13 cellular contexts compared by ENCODE assay signal in the genomic region with DNA sequence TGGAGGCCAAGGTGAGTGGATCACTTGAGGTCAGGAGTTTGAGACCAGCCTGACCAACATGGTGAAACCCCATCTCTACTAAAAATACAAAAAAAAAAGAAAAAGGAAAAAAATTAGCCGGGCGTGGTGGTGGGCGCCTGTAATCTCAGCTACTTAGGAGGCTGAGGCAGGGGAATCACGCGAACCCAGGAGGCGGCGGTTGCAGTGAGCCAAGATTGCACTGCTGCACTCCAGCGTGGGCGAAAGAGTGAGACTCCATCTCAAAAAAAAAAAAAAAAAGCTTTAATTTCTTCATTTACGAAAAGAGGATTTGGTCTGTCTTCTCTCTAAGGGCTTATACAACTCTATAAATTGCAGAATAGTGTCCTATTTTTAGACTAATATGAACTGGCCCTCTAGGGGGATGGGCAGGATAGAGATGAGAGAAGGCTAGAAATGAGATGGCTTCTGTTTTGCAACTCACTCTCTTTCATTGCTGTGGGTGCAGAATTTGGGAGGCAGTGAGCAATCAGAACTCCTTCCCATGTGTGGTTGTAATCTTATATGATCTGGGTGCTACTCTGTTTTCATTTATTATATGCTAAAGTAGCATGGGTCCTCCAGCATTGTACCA. TPM values are rescaled to one million over a fixed set of nuclear protein-coding genes. Genes with fewer than 3 reads are reported as not detected.
DNase-seq lines count a peak whose midpoint lies in the region; ATAC-seq and TF ChIP-seq lines count a peak whose summit lies in the region.
"Had no signal": no experiment of that assay in that cellular context is flagged by ENCODE, and none has a peak within 500 bp of the region (broad histone marks: within the 10 kb centered on the region; RNA-seq: fewer than 3 reads in every experiment).

No MANE protein-coding gene starts in this region.

- H3K27ac ChIP-seq in A673 (ENCODE audit: low read depth, low read length, poor library complexity, severe bottlenecking) (peak overlapping the region; percentile 56), GM23338 (ENCODE audit: low read depth) (peak overlapping the region; percentile 26)
- H3K27ac ChIP-seq: C4-2B, KMS-11 had no signal

- H2AFZ ChIP-seq in GM23338: no peak overlapping the region

- CTCF ChIA-PET in A673 (lab: Charles Lee): interaction anchor here (1.3 kb wide), 1 partner anchor 11 kb away, joined by 3 read pairs; the partner anchor contains the start of gene MAML2

- H3K36me3 ChIP-seq in A673 (ENCODE audit: insufficient read depth, low read length, poor library complexity, severe bottlenecking) (no peaks in the 10 kb centered on the region), GM23338 (ENCODE audit: insufficient read depth) (no peaks in the 10 kb centered on the region)

- H3K4me2 ChIP-seq in GM23338: peak overlapping the region; percentile 0
- H3K4me2 ChIP-seq: KMS-11 had no signal

- H3K4me1 ChIP-seq in A673 (ENCODE audit: insufficient read depth, low read length, poor library complexity, severe bottlenecking) (peaks cover 70% of the 10 kb centered on the region), GM23338 (ENCODE audit: insufficient read depth) (peaks cover 79% of the 10 kb centered on the region)

- POLR2A ChIA-PET in A673 (lab: Charles Lee; ENCODE audit: low non-redundant PET): no interaction called here

- H3K4me1 Mint-ChIP-seq in GM23338 (peaks cover 68% of the 10 kb centered on the region), nephron (peaks cover 61% of the 10 kb centered on the region)
- peaks cover 58% of the 10 kb centered on the region for H3K4me1 Mint-ChIP-seq in central memory CD8-positive, alpha-beta T cell

- no peaks in the 10 kb centered on the region for H3K9me3 ChIP-seq in A673 (ENCODE audit: low read depth, low read length, poor library complexity, severe bottlenecking)

- H3K9me3 Mint-ChIP-seq in GM23338 (no peaks in the 10 kb centered on the region), nephron (no peaks in the 10 kb centered on the region)
- H3K9me3 Mint-ChIP-seq in central memory CD8-positive, alpha-beta T cell: no peaks in the 10 kb centered on the region

- peaks cover 60% of the 10 kb centered on the region for H3K79me2 ChIP-seq in GM23338 (replicated peaks; ENCODE audit: insufficient read depth)

- H4K20me1 ChIP-seq in GM23338 (replicated peaks; ENCODE audit: insufficient read depth): no peaks in the 10 kb centered on the region

- H3K27me3 ChIP-seq in A673 (replicated peaks; ENCODE audit: insufficient read depth, low read depth, low read length, poor library complexity) (no peaks in the 10 kb centered on the region), GM23338 (ENCODE audit: insufficient read depth) (no peaks in the 10 kb centered on the region)

- DNase-seq in A673 (ENCODE audit: low spot score) (no peak), GM23338 (ENCODE audit: low spot score) (no peak), NCI-H1417 (lab: John Stamatoyannopoulos, UW) (no peak), superior temporal gyrus (ENCODE audit: extremely low spot score) (no peak), amniotic stem cell (lab: John Stamatoyannopoulos, UW) (no peak)
- DNase-seq in central memory CD8-positive, alpha-beta T cell (ENCODE audit: low spot score in 2 of 2): no peak
- DNase-seq: activated CD4-positive, alpha-beta T cell treated with anti-CD3 and anti-CD28 coated beads, Interleukin-2, amount 50 U/mL, for 1 hour; NCI-H446 treated with DMSO at 0.1 percent for 48 hours; SHP77 had no signal

- H3K27ac Mint-ChIP-seq in GM23338 (peak overlapping the region; percentile 79; the same call in 1 of the 2 replicates), nephron (peak overlapping the region; percentile 77 to 89 (median 78))
- H3K27ac Mint-ChIP-seq in central memory CD8-positive, alpha-beta T cell (ENCODE audit: low read depth): no peak overlapping the region

- H3K9me2 ChIP-seq in GM23338 (ENCODE audit: insufficient read depth): peaks cover 4% of the 10 kb centered on the region; the same call in 1 of the 2 replicates

- H3K27me3 Mint-ChIP-seq in GM23338 (ENCODE audit: insufficient read depth, low read depth, poor library complexity) (no peaks in the 10 kb centered on the region), nephron (ENCODE audit: low read depth) (no peaks in the 10 kb centered on the region)
- no peaks in the 10 kb centered on the region for H3K27me3 Mint-ChIP-seq in central memory CD8-positive, alpha-beta T cell

- H3K36me3 Mint-ChIP-seq in GM23338 (ENCODE audit: low read depth) (no peaks in the 10 kb centered on the region), nephron (ENCODE audit: low read depth) (no peaks in the 10 kb centered on the region)
- H3K36me3 Mint-ChIP-seq in central memory CD8-positive, alpha-beta T cell (ENCODE audit: insufficient read depth): peaks cover 2% of the 10 kb centered on the region

- H3K4me3 ChIP-seq in A673 (ENCODE audit: low read depth, low read length, poor library complexity, severe bottlenecking): no peak overlapping the region
- no peak overlapping the region for H3K4me3 ChIP-seq in GM23338

- BruUV-seq in A673 (replicated peaks; lab: Mats Ljungman, UMichigan): no TSS peak

- 0 out of 2 replicates have a peak, but pooled peaks cover 5% of the 10 kb centered on the region for H3F3A ChIP-seq in GM23338 (replicated peaks; ENCODE audit: low read depth)

- ATAC-seq in GM23338: no peak
- ATAC-seq in central memory CD8-positive, alpha-beta T cell (replicated peaks; ENCODE audit: extremely low read depth, poor library complexity, severe bottlenecking): no peak
- no peak for ATAC-seq in HG02678 (IDR thresholded peaks at IDR 0.05; ENCODE audit: unreplicated experiment)

- TF ChIP-seq CTCF in A673 (conservative IDR thresholded peaks at IDR 0.05; ENCODE audit: low read depth, low read length) (no peak), GM23338 (conservative IDR thresholded peaks at IDR 0.05; ENCODE audit: low read depth in 2 of 2) (no peak), nephron (IDR thresholded peaks at IDR 0.05; ENCODE audit: unreplicated experiment in 3 of 3) (no peak)

- H3K4me3 Mint-ChIP-seq in GM23338 (peak overlapping the region; percentile 2; the same call in 1 of the 3 replicates), nephron (peak overlapping the region in 1 of 3 experiments; percentile 9)
- peak overlapping the region; percentile 14 for H3K4me3 Mint-ChIP-seq in central memory CD8-positive, alpha-beta T cell

- intact Hi-C loops in A673 (cut with micrococcal nuclease; ENCODE audit: unreplicated experiment): no loop called here

TF ChIP-seq in GM23338, 12 proteins besides CTCF, POLR2A, EP300 and RAD21 (continues in another document):
- no peak for TF ChIP-seq EZH2 (IDR thresholded peaks at IDR 0.05; ENCODE audit: low read depth, unreplicated experiment)
- TF ChIP-seq ZNF331 (CRISPR knock-in tag; IDR thresholded peaks at IDR 0.05; ENCODE audit: low read depth): no peak
- no peak for TF ChIP-seq POLR2AphosphoS5 (IDR thresholded peaks at IDR 0.05; ENCODE audit: low read depth)

RNA-seq across cellular contexts. Expression of gene MAML2, which starts 11.3 kb away (rescaled TPM):
- total RNA-seq in A673 (2021): 6.4 and 7.9 TPM in 2 replicates
- 5.7 and 7.1 TPM in 2 replicates for total RNA-seq in GM23338 (2014; rRNA removed; shearing (Covaris generic))
- 1.7 and 2.0 TPM in 2 replicates for polyA plus RNA-seq in GM23338 (2016; fragmentation: Nextera tagmentation; extraction: Ambion mirVana)

RNA-seq across cellular contexts. Expression of gene CCDC82, which starts 58.0 kb away (rescaled TPM):
- 30.5 and 33.1 TPM in 2 replicates for total RNA-seq in A673 (2021)
- total RNA-seq in GM23338 (2014; rRNA removed; shearing (Covaris generic)): 15.7 and 23.5 TPM in 2 replicates
- polyA plus RNA-seq in GM23338 (2016; fragmentation: Nextera tagmentation; extraction: Ambion mirVana): 40.0 and 45.8 TPM in 2 replicates

RNA-seq across cellular contexts. Expression of gene JRKL, which starts 58.2 kb away (rescaled TPM):
- 11.0 and 12.7 TPM in 2 replicates for total RNA-seq in A673 (2021)
- 4.5 and 5.2 TPM in 2 replicates for total RNA-seq in GM23338 (2014; rRNA removed; shearing (Covaris generic))
- 3.3 and 3.8 TPM in 2 replicates for polyA plus RNA-seq in GM23338 (2016; fragmentation: Nextera tagmentation; extraction: Ambion mirVana)
